Comparison of ENCODE assay signal across 23 cellular contexts in genomic region chr20:44769481-44769863, GRCh38. TPM values are rescaled to one million over a fixed set of nuclear protein-coding genes. Genes with fewer than 3 reads are reported as not detected.
"Had no signal": no experiment of that assay in that cellular context is flagged by ENCODE, and none has a peak within 500 bp of the region (broad histone marks: within the 10 kb centered on the region; RNA-seq: fewer than 3 reads in every experiment).

No MANE protein-coding gene starts in this region.

- H3K9me3 Mint-ChIP-seq: naive thymus-derived CD8-positive, alpha-beta T cell; neural crest cell; type B pancreatic cell had no signal

- DNase-seq: effector memory CD4-positive, alpha-beta T cell; gastrocnemius medialis; heart right ventricle; hypothalamus; islet precursor cell; mammary epithelial cell; mucosa of descending colon; naive thymus-derived CD8-positive, alpha-beta T cell; ovary; sigmoid colon; stimulated activated CD4-positive, alpha-beta T cell treated with anti-CD3 and anti-CD28 coated beads, Interleukin-12 subunit alpha, Interleukin-12 subunit beta, amount 100 ng/mL, for 4 hours; stimulated activated naive CD8-positive, alpha-beta T cell treated with anti-CD3 and anti-CD28 coated beads, Interleukin-15, Interleukin-2, amounts not matched to agents 100 U/mL and 50 U/mL, for 24 hours; thyroid gland had no signal

- ATAC-seq: gastrocnemius medialis; heart right ventricle; left lobe of liver; mucosa of descending colon; naive thymus-derived CD8-positive, alpha-beta T cell; stimulated activated naive CD8-positive, alpha-beta T cell treated with anti-CD3 and anti-CD28 coated beads, Interleukin-15, Interleukin-2, amounts not matched to agents 100 U/mL and 50 U/mL, for 24 hours had no signal

- H3K27ac Mint-ChIP-seq: type B pancreatic cell had no signal

- H3K4me3 Mint-ChIP-seq: naive thymus-derived CD8-positive, alpha-beta T cell; neural crest cell; type B pancreatic cell had no signal

- FAIRE-seq: endometrium, urothelium cell line had no signal

- H3K36me3 ChIP-seq: esophagus muscularis mucosa, gastrocnemius medialis, heart right ventricle, ovary, right atrium auricular region, sigmoid colon, suprapubic skin, thyroid gland had no signal

- H3K27ac ChIP-seq: esophagus muscularis mucosa, gastrocnemius medialis, heart right ventricle, ovary, right atrium auricular region, sigmoid colon, skin epidermis, suprapubic skin, thyroid gland had no signal

- H3K4me1 ChIP-seq: esophagus muscularis mucosa, gastrocnemius medialis, heart right ventricle, right atrium auricular region, sigmoid colon, suprapubic skin, thyroid gland had no signal

- H3K4me3 ChIP-seq: esophagus muscularis mucosa, gastrocnemius medialis, heart right ventricle, mucosa of descending colon, ovary, right atrium auricular region, sigmoid colon, skin epidermis, suprapubic skin, thyroid gland had no signal

- H3K27me3 ChIP-seq: gastrocnemius medialis, ovary, right atrium auricular region, thyroid gland had no signal

- H3K9me3 ChIP-seq: esophagus muscularis mucosa, gastrocnemius medialis, heart right ventricle, mucosa of descending colon, ovary, right atrium auricular region, sigmoid colon, suprapubic skin, thyroid gland had no signal

- H3K36me3 Mint-ChIP-seq: naive thymus-derived CD8-positive, alpha-beta T cell; type B pancreatic cell had no signal

RNA-seq across cellular contexts. Expression of gene KCNK15, which starts 23.8 kb away (rescaled TPM):
- total RNA-seq: naive thymus-derived CD8-positive, alpha-beta T cell; neural crest cell had no signal
- polyA plus RNA-seq: naive thymus-derived CD8-positive, alpha-beta T cell had no signal

RNA-seq across cellular contexts. Expression of gene RIMS4, which starts 40.9 kb away (rescaled TPM):
- total RNA-seq: fibroblast of villous mesenchyme; left lobe of liver; naive thymus-derived CD8-positive, alpha-beta T cell had no signal
- polyA plus RNA-seq: mammary epithelial cell; naive thymus-derived CD8-positive, alpha-beta T cell had no signal

RNA-seq across cellular contexts. Expression of gene CCN5, which starts 54.3 kb away (rescaled TPM):
- total RNA-seq: naive thymus-derived CD8-positive, alpha-beta T cell; neural crest cell had no signal
- polyA plus RNA-seq: mammary epithelial cell; naive thymus-derived CD8-positive, alpha-beta T cell had no signal
